ENCODE assay signal across 17 cellular contexts in genomic region chr2:134289225-134289624, GRCh38. TPM values are rescaled to one million over a fixed set of nuclear protein-coding genes. Genes with fewer than 3 reads are reported as not detected.
DNase-seq lines count a peak whose midpoint lies in the region; ATAC-seq lines count a peak whose summit lies in the region.
"Had no signal": no experiment of that assay in that cellular context is flagged by ENCODE, and none has a peak within 500 bp of the region (broad histone marks: within the 10 kb centered on the region; RNA-seq: fewer than 3 reads in every experiment).

No MANE protein-coding gene starts in this region.

- H3K9me3 Mint-ChIP-seq in activated naive CD8-positive, alpha-beta T cell treated with anti-CD3 and anti-CD28 coated beads, Interleukin-2, amount 50 U/mL, for 24 hours, result no peaks in the 10 kb centered on the region
- no peaks in the 10 kb centered on the region for H3K9me3 Mint-ChIP-seq in stimulated activated effector memory CD8-positive, alpha-beta T cell treated with anti-CD3 and anti-CD28 coated beads, Interleukin-12 subunit alpha, Interleukin-12 subunit beta, amount 100 ng/mL, for 72 hours
- H3K9me3 Mint-ChIP-seq: endodermal cell, GM23338, nephron had no signal

- H3K27ac Mint-ChIP-seq in activated naive CD8-positive, alpha-beta T cell treated with anti-CD3 and anti-CD28 coated beads, Interleukin-2, amount 50 U/mL, for 24 hours, result no peak overlapping the region
- H3K27ac Mint-ChIP-seq in stimulated activated effector memory CD8-positive, alpha-beta T cell treated with anti-CD3 and anti-CD28 coated beads, Interleukin-12 subunit alpha, Interleukin-12 subunit beta, amount 100 ng/mL, for 72 hours, result no peak overlapping the region
- H3K27ac Mint-ChIP-seq: endodermal cell, GM23338, nephron had no signal

- intact Hi-C loops in Right ventricle myocardium superior (cut with DNase I) (no loop called here), Right ventricle myocardium inferior (cut with DNase I) (no loop called here)

- no peaks in the 10 kb centered on the region for H3K27me3 Mint-ChIP-seq in activated naive CD8-positive, alpha-beta T cell treated with anti-CD3 and anti-CD28 coated beads, Interleukin-2, amount 50 U/mL, for 24 hours

- peaks cover 7% of the 10 kb centered on the region for H3K36me3 Mint-ChIP-seq in activated naive CD8-positive, alpha-beta T cell treated with anti-CD3 and anti-CD28 coated beads, Interleukin-2, amount 50 U/mL, for 24 hours (ENCODE audit: low read depth)
- H3K36me3 Mint-ChIP-seq in stimulated activated effector memory CD8-positive, alpha-beta T cell treated with anti-CD3 and anti-CD28 coated beads, Interleukin-12 subunit alpha, Interleukin-12 subunit beta, amount 100 ng/mL, for 72 hours, result no peaks in the 10 kb centered on the region

- peaks cover 29% of the 10 kb centered on the region for H3K4me1 Mint-ChIP-seq in activated naive CD8-positive, alpha-beta T cell treated with anti-CD3 and anti-CD28 coated beads, Interleukin-2, amount 50 U/mL, for 24 hours
- peaks cover 14% of the 10 kb centered on the region for H3K4me1 Mint-ChIP-seq in stimulated activated effector memory CD8-positive, alpha-beta T cell treated with anti-CD3 and anti-CD28 coated beads, Interleukin-12 subunit alpha, Interleukin-12 subunit beta, amount 100 ng/mL, for 72 hours

- DNase-seq in Right ventricle myocardium superior (no peak), Right ventricle myocardium inferior (ENCODE audit: missing footprints) (no peak), MV-4-11 (lab: John Stamatoyannopoulos, UW) (no peak), NCI-H146 treated with DMSO at 0.1 percent for 48 hours (lab: John Stamatoyannopoulos, UW; ENCODE audit: unreplicated experiment) (no peak)
- peak; percentile 22 to 23 for DNase-seq in activated CD4-positive, alpha-beta T cell treated with anti-CD3 and anti-CD28 coated beads, Interleukin-2, amount 50 U/mL, for 4 hours
- peak; percentile 27 for DNase-seq in activated naive CD8-positive, alpha-beta T cell treated with anti-CD3 and anti-CD28 coated beads, Interleukin-2, amount 50 U/mL, for 24 hours
- no peak for DNase-seq in stimulated activated effector memory CD8-positive, alpha-beta T cell treated with anti-CD3 and anti-CD28 coated beads, Interleukin-12 subunit alpha, Interleukin-12 subunit beta, amount 100 ng/mL, for 72 hours (ENCODE audit: low spot score in 2 of 2)
- DNase-seq: endodermal cell, foreskin fibroblast, IMR-90, left lung, NCI-H1092 treated with DMSO at 0.1 percent for 48 hours, NCI-H345, stomach had no signal

- no peak overlapping the region for H3K4me3 Mint-ChIP-seq in activated naive CD8-positive, alpha-beta T cell treated with anti-CD3 and anti-CD28 coated beads, Interleukin-2, amount 50 U/mL, for 24 hours
- H3K4me3 Mint-ChIP-seq in stimulated activated effector memory CD8-positive, alpha-beta T cell treated with anti-CD3 and anti-CD28 coated beads, Interleukin-12 subunit alpha, Interleukin-12 subunit beta, amount 100 ng/mL, for 72 hours, result no peak overlapping the region
- H3K4me3 Mint-ChIP-seq: endodermal cell, GM23338, nephron had no signal

- ATAC-seq in Right ventricle myocardium superior (ENCODE audit: poor library complexity) (peak; percentile 14), Right ventricle myocardium inferior (no peak), HG02623 (IDR thresholded peaks at IDR 0.05; ENCODE audit: unreplicated experiment) (no peak)
- ATAC-seq in activated naive CD8-positive, alpha-beta T cell treated with anti-CD3 and anti-CD28 coated beads, Interleukin-2, amount 50 U/mL, for 24 hours, result peak; percentile 70
- peak; percentile 54 for ATAC-seq in stimulated activated effector memory CD8-positive, alpha-beta T cell treated with anti-CD3 and anti-CD28 coated beads, Interleukin-12 subunit alpha, Interleukin-12 subunit beta, amount 100 ng/mL, for 72 hours
- ATAC-seq: GM23338, left lung had no signal

RNA-seq across cellular contexts. Expression of gene MGAT5, which starts 35.4 kb away (rescaled TPM):
- total RNA-seq in Right ventricle myocardium superior (82.8 TPM), Right ventricle myocardium inferior (92.3 TPM)

Comparison
In these comparisons a context has a peak if more than half of its experiments do, and no peak if none do; other contexts are left out.
1. ATAC-seq: peak in Right ventricle myocardium superior (single experiment), activated naive CD8-positive, alpha-beta T cell treated with anti-CD3 and anti-CD28 coated beads, Interleukin-2, amount 50 U/mL, for 24 hours (single experiment) and stimulated activated effector memory CD8-positive, alpha-beta T cell treated with anti-CD3 and anti-CD28 coated beads, Interleukin-12 subunit alpha, Interleukin-12 subunit beta, amount 100 ng/mL, for 72 hours (single experiment); none in Right ventricle myocardium inferior (single experiment) and HG02623 (single experiment).
2. DNase-seq: peak in activated CD4-positive, alpha-beta T cell treated with anti-CD3 and anti-CD28 coated beads, Interleukin-2, amount 50 U/mL, for 4 hours (2 of 2) and activated naive CD8-positive, alpha-beta T cell treated with anti-CD3 and anti-CD28 coated beads, Interleukin-2, amount 50 U/mL, for 24 hours (single experiment); none in Right ventricle myocardium superior (single experiment), Right ventricle myocardium inferior (single experiment), stimulated activated effector memory CD8-positive, alpha-beta T cell treated with anti-CD3 and anti-CD28 coated beads, Interleukin-12 subunit alpha, Interleukin-12 subunit beta, amount 100 ng/mL, for 72 hours (0 of 2), MV-4-11 (single experiment) and NCI-H146 treated with DMSO at 0.1 percent for 48 hours (single experiment).